8 cellular contexts compared by ENCODE assay signal in the genomic region with DNA sequence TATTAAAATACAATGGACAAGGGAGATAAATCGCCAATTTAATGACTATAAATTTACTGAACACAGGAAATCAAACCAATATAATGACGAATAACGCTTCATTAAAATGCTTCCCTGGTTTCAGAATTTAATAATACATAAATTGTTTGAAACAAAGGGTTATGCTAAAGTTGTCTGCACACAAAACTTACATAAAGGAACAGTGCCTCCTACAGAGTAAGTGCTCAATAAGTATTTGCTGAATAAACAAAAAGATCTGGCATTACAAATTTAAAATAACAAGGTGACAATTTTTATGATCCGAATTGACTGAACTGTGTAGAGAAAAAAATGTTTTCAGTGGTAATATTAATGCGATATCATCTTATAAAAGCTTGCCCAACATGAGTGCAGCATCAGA.
A peak's percentile ranks its signal among the peaks of the same experiment; 100 is the strongest.
DNase-seq lines count a peak whose midpoint lies in the region; ATAC-seq and TF ChIP-seq lines count a peak whose summit lies in the region.

No MANE protein-coding gene starts in this region.

- H3K27me3 Mint-ChIP-seq in GM23338 (ENCODE audit: insufficient read depth, low read depth, poor library complexity), result peaks cover 9% of the 10 kb centered on the region
- H3K27me3 Mint-ChIP-seq in activated T-helper 1 cell treated with anti-CD3 and anti-CD28 coated beads, Interleukin-12 subunit alpha, Interleukin-12 subunit beta, Interleukin-2, Interleukin-4 antibody, amounts not matched to agents 30 ng/mL and 10 ng/mL and 1 ng/mL, durations not matched to agents 14 hours and 24 hours and 36 hours (ENCODE audit: insufficient read depth), result no peaks in the 10 kb centered on the region

- peak overlapping the region; percentile 76 for H3K4me2 ChIP-seq in GM23338

- no peak overlapping the region for H2AFZ ChIP-seq in GM23338

- H3K9ac ChIP-seq in iPS-20b (ENCODE audit: low read depth, low read length), result peak overlapping the region; percentile 88; the same call in 1 of the 2 replicates

- H3K27me3 ChIP-seq in GM23338 (ENCODE audit: insufficient read depth) (no peaks in the 10 kb centered on the region), iPS-20b (ENCODE audit: insufficient read depth, low read length) (no peaks in the 10 kb centered on the region), thyroid gland (no peaks in the 10 kb centered on the region)

- peaks cover 3% of the 10 kb centered on the region for H3F3A ChIP-seq in GM23338 (replicated peaks; ENCODE audit: low read depth)

- ATAC-seq in GM23338, result no peak
- ATAC-seq in GM19351 (IDR thresholded peaks at IDR 0.05; ENCODE audit: unreplicated experiment), result no peak

- H3K36me3 ChIP-seq in GM23338 (ENCODE audit: insufficient read depth), result no peaks in the 10 kb centered on the region
- H3K36me3 ChIP-seq in iPS-20b (ENCODE audit: insufficient read depth, low read depth, low read length), result no peaks in the 10 kb centered on the region
- H3K36me3 ChIP-seq in thyroid gland, result no peaks in the 10 kb centered on the region

- H3K36me3 Mint-ChIP-seq in GM23338 (ENCODE audit: low read depth), result no peaks in the 10 kb centered on the region; the same call in 1 of the 3 replicates
- peaks cover 10% of the 10 kb centered on the region for H3K36me3 Mint-ChIP-seq in activated T-helper 1 cell treated with anti-CD3 and anti-CD28 coated beads, Interleukin-12 subunit alpha, Interleukin-12 subunit beta, Interleukin-2, Interleukin-4 antibody, amounts not matched to agents 30 ng/mL and 10 ng/mL and 1 ng/mL, durations not matched to agents 14 hours and 24 hours and 36 hours (ENCODE audit: low read depth)

- H3K27ac Mint-ChIP-seq in GM23338, result peak overlapping the region; percentile 47; the same call in 1 of the 2 replicates
- peak overlapping the region; percentile 78 for H3K27ac Mint-ChIP-seq in activated T-helper 1 cell treated with anti-CD3 and anti-CD28 coated beads, Interleukin-12 subunit alpha, Interleukin-12 subunit beta, Interleukin-2, Interleukin-4 antibody, amounts not matched to agents 30 ng/mL and 10 ng/mL and 1 ng/mL, durations not matched to agents 14 hours and 24 hours and 36 hours

- H3K4me3 ChIP-seq in GM23338 (peak overlapping the region; percentile 89), iPS-20b (ENCODE audit: low read length) (peak overlapping the region; percentile 92), thyroid gland (replicated peaks in 1 of 3) (peak overlapping the region in 2 of 3 donors; percentile 69 to 70)

- peak in 1 of 2 experiments; percentile 20; a peak in 1 of 4 replicates for TF ChIP-seq CTCF in GM23338 (conservative IDR thresholded peaks at IDR 0.05; ENCODE audit: low read depth in 2 of 2)
- peak in 1 of 6 experiments; percentile 12 for TF ChIP-seq CTCF in thyroid gland (IDR thresholded peaks at IDR 0.05)

- H3K9me2 ChIP-seq in GM23338 (ENCODE audit: insufficient read depth), result no peaks in the 10 kb centered on the region

- peak overlapping the region; percentile 100 for H3K4me3 Mint-ChIP-seq in GM23338
- H3K4me3 Mint-ChIP-seq in activated T-helper 1 cell treated with anti-CD3 and anti-CD28 coated beads, Interleukin-12 subunit alpha, Interleukin-12 subunit beta, Interleukin-2, Interleukin-4 antibody, amounts not matched to agents 30 ng/mL and 10 ng/mL and 1 ng/mL, durations not matched to agents 14 hours and 24 hours and 36 hours, result peak overlapping the region; percentile 86

- peaks cover 34% of the 10 kb centered on the region for H3K79me2 ChIP-seq in GM23338 (replicated peaks; ENCODE audit: insufficient read depth)

- no peak for TF ChIP-seq POLR2A in thyroid gland (IDR thresholded peaks at IDR 0.05)

- DNase-seq in AG08395 (ENCODE audit: low spot score) (peak; percentile 4), GM23338 (ENCODE audit: low spot score) (no peak), thyroid gland (no peak), activated gamma-delta T cell (lab: John Stamatoyannopoulos, UW) (no peak), iPS-NIHi7 (ENCODE audit: extremely low spot score) (no peak)
- DNase-seq in activated T-helper 1 cell treated with anti-CD3 and anti-CD28 coated beads, Interleukin-12 subunit alpha, Interleukin-12 subunit beta, Interleukin-2, Interleukin-4 antibody, amounts not matched to agents 30 ng/mL and 10 ng/mL and 1 ng/mL, durations not matched to agents 14 hours and 24 hours and 36 hours (ENCODE audit: low spot score), result no peak

- H3K4me1 ChIP-seq in GM23338 (ENCODE audit: insufficient read depth) (peaks cover 15% of the 10 kb centered on the region; the same call in 1 of the 2 replicates), iPS-20b (ENCODE audit: insufficient read depth, low read length) (peaks cover 5% of the 10 kb centered on the region; the same call in 1 of the 2 replicates), thyroid gland (peaks cover 7 to 16% of the 10 kb centered on the region in 2 donors)

- H3K9me3 ChIP-seq in iPS-20b (ENCODE audit: insufficient read depth, low read depth, low read length) (no peaks in the 10 kb centered on the region), thyroid gland (no peaks in the 10 kb centered on the region)

- H3K9me3 Mint-ChIP-seq in GM23338, result no peaks in the 10 kb centered on the region; the same call in 1 of the 3 replicates
- H3K9me3 Mint-ChIP-seq in activated T-helper 1 cell treated with anti-CD3 and anti-CD28 coated beads, Interleukin-12 subunit alpha, Interleukin-12 subunit beta, Interleukin-2, Interleukin-4 antibody, amounts not matched to agents 30 ng/mL and 10 ng/mL and 1 ng/mL, durations not matched to agents 14 hours and 24 hours and 36 hours, result no peaks in the 10 kb centered on the region

- 40 to 42% methylated on average over 5 of the region's 5 CpGs for WGBS in thyroid gland, 2 donors

- intact Hi-C loops in activated T-helper 1 cell treated with anti-CD3 and anti-CD28 coated beads, Interleukin-12 subunit alpha, Interleukin-12 subunit beta, Interleukin-2, Interleukin-4 antibody, amounts not matched to agents 30 ng/mL and 10 ng/mL and 1 ng/mL, durations not matched to agents 14 hours and 24 hours and 36 hours (cut with micrococcal nuclease), result loop anchor here (2.0 kb wide), 2 partner anchors 14 to 1068 kb away; no protein-coding TSS in a partner anchor
- intact Hi-C loops in thyroid gland (cut with DNase I), result loop anchor here (10.0 kb wide), 1 partner anchor 50 kb away; no protein-coding TSS in a partner anchor

- H3K27ac ChIP-seq in GM23338 (ENCODE audit: low read depth), result peak overlapping the region; percentile 97
- H3K27ac ChIP-seq in iPS-20b (ENCODE audit: low read length), result no peak overlapping the region
- H3K27ac ChIP-seq in thyroid gland, result peak overlapping the region; percentile 81 to 93 (median 90)

- H4K20me1 ChIP-seq in GM23338 (replicated peaks; ENCODE audit: insufficient read depth), result peaks cover 14% of the 10 kb centered on the region

- peaks cover 21% of the 10 kb centered on the region; the same call in 2 of the 3 replicates for H3K4me1 Mint-ChIP-seq in GM23338
- peaks cover 28% of the 10 kb centered on the region for H3K4me1 Mint-ChIP-seq in activated T-helper 1 cell treated with anti-CD3 and anti-CD28 coated beads, Interleukin-12 subunit alpha, Interleukin-12 subunit beta, Interleukin-2, Interleukin-4 antibody, amounts not matched to agents 30 ng/mL and 10 ng/mL and 1 ng/mL, durations not matched to agents 14 hours and 24 hours and 36 hours (ENCODE audit: low read depth)

TF ChIP-seq in GM23338, 12 proteins besides CTCF, POLR2A, EP300 and RAD21 (continues in another document):
- TF ChIP-seq ZNF331 (CRISPR knock-in tag; IDR thresholded peaks at IDR 0.05; ENCODE audit: low read depth), result no peak
- no peak for TF ChIP-seq NANOG (IDR thresholded peaks at IDR 0.05; ENCODE audit: borderline replicate concordance)
- no peak for TF ChIP-seq CREB1 (CRISPR knock-in tag; IDR thresholded peaks at IDR 0.05; ENCODE audit: low read depth)
- TF ChIP-seq, protein P1, sequence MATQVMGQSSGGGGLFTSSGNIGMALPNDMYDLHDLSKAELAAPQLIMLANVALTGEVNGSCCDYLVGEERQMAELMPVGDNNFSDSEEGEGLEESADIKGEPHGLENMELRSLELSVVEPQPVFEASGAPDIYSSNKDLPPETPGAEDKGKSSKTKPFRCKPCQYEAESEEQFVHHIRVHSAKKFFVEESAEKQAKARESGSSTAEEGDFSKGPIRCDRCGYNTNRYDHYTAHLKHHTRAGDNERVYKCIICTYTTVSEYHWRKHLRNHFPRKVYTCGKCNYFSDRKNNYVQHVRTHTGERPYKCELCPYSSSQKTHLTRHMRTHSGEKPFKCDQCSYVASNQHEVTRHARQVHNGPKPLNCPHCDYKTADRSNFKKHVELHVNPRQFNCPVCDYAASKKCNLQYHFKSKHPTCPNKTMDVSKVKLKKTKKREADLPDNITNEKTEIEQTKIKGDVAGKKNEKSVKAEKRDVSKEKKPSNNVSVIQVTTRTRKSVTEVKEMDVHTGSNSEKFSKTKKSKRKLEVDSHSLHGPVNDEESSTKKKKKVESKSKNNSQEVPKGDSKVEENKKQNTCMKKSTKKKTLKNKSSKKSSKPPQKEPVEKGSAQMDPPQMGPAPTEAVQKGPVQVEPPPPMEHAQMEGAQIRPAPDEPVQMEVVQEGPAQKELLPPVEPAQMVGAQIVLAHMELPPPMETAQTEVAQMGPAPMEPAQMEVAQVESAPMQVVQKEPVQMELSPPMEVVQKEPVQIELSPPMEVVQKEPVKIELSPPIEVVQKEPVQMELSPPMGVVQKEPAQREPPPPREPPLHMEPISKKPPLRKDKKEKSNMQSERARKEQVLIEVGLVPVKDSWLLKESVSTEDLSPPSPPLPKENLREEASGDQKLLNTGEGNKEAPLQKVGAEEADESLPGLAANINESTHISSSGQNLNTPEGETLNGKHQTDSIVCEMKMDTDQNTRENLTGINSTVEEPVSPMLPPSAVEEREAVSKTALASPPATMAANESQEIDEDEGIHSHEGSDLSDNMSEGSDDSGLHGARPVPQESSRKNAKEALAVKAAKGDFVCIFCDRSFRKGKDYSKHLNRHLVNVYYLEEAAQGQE (IDR thresholded peaks at IDR 0.05; ENCODE audit: unreplicated experiment), result no peak
- TF ChIP-seq JUNB (IDR thresholded peaks at IDR 0.05; ENCODE audit: unreplicated experiment), result no peak
- no peak for TF ChIP-seq POLR2AphosphoS5 (IDR thresholded peaks at IDR 0.05; ENCODE audit: low read depth)
- TF ChIP-seq STAT1 (IDR thresholded peaks at IDR 0.05; ENCODE audit: unreplicated experiment), result no peak
